ENCODE assay signal across 8 cellular contexts in the genomic region with DNA sequence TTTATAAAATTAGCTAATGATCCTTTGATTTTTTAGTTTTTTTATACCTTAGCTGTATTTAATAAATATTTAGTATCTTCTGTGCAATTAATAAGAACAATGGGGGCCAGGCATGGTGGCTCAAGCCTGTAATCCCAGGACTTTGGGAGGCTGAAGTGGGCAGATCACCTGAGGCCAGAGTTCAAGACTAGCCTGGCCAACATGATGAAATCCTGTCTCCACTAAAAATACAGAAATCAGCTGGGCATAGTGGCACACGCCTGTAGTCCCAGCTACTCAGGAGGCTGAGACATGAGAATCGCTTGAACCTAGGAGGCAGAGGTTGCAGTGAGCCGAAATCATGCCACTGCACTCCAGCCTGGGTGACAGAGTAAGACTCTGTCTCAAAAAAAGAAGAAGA.
A peak's percentile ranks its signal among the peaks of the same experiment; 100 is the strongest.
DNase-seq lines count a peak whose midpoint lies in the region; ATAC-seq and TF ChIP-seq lines count a peak whose summit lies in the region.
"Not testable (repeated sequence)": the region's sequence is repeated elsewhere in the genome, so short reads cannot be mapped to it uniquely, and the experiment has no call there.

No MANE protein-coding gene starts in this region.

- not testable (repeated sequence) for ATAC-seq in CD4-positive, alpha-beta T cell (ENCODE audit: poor library complexity); Panc1; activated CD8-positive, alpha-beta T cell treated with anti-CD3 and anti-CD28 coated beads for 36 hours; central memory CD8-positive, alpha-beta T cell (replicated peaks; ENCODE audit: extremely low read depth, poor library complexity, severe bottlenecking); natural killer cell treated with Interleukin-12 subunit alpha and Interleukin-12 subunit beta and Interleukin-15 and Interleukin-18, amount 100 ng/mL, for 72 hours

- H3K36me3 Mint-ChIP-seq in CD4-positive, alpha-beta T cell (ENCODE audit: low read depth) = peaks cover 14% of the 10 kb centered on the region
- peaks cover 61% of the 10 kb centered on the region for H3K36me3 Mint-ChIP-seq in activated CD8-positive, alpha-beta T cell treated with anti-CD3 and anti-CD28 coated beads for 36 hours (ENCODE audit: low read depth)
- H3K36me3 Mint-ChIP-seq in activated naive CD4-positive, alpha-beta T cell treated with anti-CD3 and anti-CD28 coated beads, Interleukin-2, amount 50 U/mL, for 24 hours = peaks cover 12% of the 10 kb centered on the region
- not testable (repeated sequence) for H3K36me3 Mint-ChIP-seq in central memory CD8-positive, alpha-beta T cell (ENCODE audit: insufficient read depth)
- H3K36me3 Mint-ChIP-seq in natural killer cell treated with Interleukin-12 subunit alpha and Interleukin-12 subunit beta and Interleukin-15 and Interleukin-18, amount 100 ng/mL, for 72 hours = peaks cover 12% of the 10 kb centered on the region
- H3K36me3 Mint-ChIP-seq in stimulated activated naive CD8-positive, alpha-beta T cell treated with anti-CD3 and anti-CD28 coated beads, Interleukin-15, Interleukin-2, amounts not matched to agents 100 ng/mL and 50 ng/mL, for 24 hours (ENCODE audit: low read depth) = peaks cover 58% of the 10 kb centered on the region

- 63% methylated on average over 3 of the region's 3 CpGs for WGBS in liver

- not testable (repeated sequence) for H3K9me3 ChIP-seq in CD4-positive, alpha-beta T cell (ENCODE audit: control insufficient read depth, low read length); liver (ENCODE audit: control insufficient read depth in 4 of 4, low read length in 3 of 4)
- H3K9me3 ChIP-seq in Panc1 (ENCODE audit: control insufficient read depth, insufficient read depth, low read depth, low read length) = peaks cover 32% of the 10 kb centered on the region; the same call in 1 of the 2 replicates

- H3K9me3 Mint-ChIP-seq in CD4-positive, alpha-beta T cell; activated CD8-positive, alpha-beta T cell treated with anti-CD3 and anti-CD28 coated beads for 36 hours; activated naive CD4-positive, alpha-beta T cell treated with anti-CD3 and anti-CD28 coated beads, Interleukin-2, amount 50 U/mL, for 24 hours; central memory CD8-positive, alpha-beta T cell; natural killer cell treated with Interleukin-12 subunit alpha and Interleukin-12 subunit beta and Interleukin-15 and Interleukin-18, amount 100 ng/mL, for 72 hours; stimulated activated naive CD8-positive, alpha-beta T cell treated with anti-CD3 and anti-CD28 coated beads, Interleukin-15, Interleukin-2, amounts not matched to agents 100 ng/mL and 50 ng/mL, for 24 hours: not testable (repeated sequence)

- peak in 1 of 2 donors; percentile 14 for TF ChIP-seq RAD21 in liver (IDR thresholded peaks at IDR 0.05)

- DNase-seq in CD4-positive, alpha-beta T cell; Panc1 (ENCODE audit: low read depth, low spot score); activated CD8-positive, alpha-beta T cell treated with anti-CD3 and anti-CD28 coated beads for 36 hours; central memory CD8-positive, alpha-beta T cell (ENCODE audit: low spot score in 2 of 2); natural killer cell treated with Interleukin-12 subunit alpha and Interleukin-12 subunit beta and Interleukin-15 and Interleukin-18, amount 100 ng/mL, for 72 hours (ENCODE audit: low spot score): not testable (repeated sequence)

- not testable (repeated sequence) for H3K27me3 Mint-ChIP-seq in CD4-positive, alpha-beta T cell; activated CD8-positive, alpha-beta T cell treated with anti-CD3 and anti-CD28 coated beads for 36 hours; activated naive CD4-positive, alpha-beta T cell treated with anti-CD3 and anti-CD28 coated beads, Interleukin-2, amount 50 U/mL, for 24 hours; central memory CD8-positive, alpha-beta T cell; natural killer cell treated with Interleukin-12 subunit alpha and Interleukin-12 subunit beta and Interleukin-15 and Interleukin-18, amount 100 ng/mL, for 72 hours; stimulated activated naive CD8-positive, alpha-beta T cell treated with anti-CD3 and anti-CD28 coated beads, Interleukin-15, Interleukin-2, amounts not matched to agents 100 ng/mL and 50 ng/mL, for 24 hours

- H3K27me3 ChIP-seq in CD4-positive, alpha-beta T cell (ENCODE audit: control insufficient read depth, insufficient read depth, low read length); Panc1 (ENCODE audit: control insufficient read depth, insufficient read depth, low read length); liver (ENCODE audit: control insufficient read depth in 4 of 4, insufficient read depth in 4 of 4, low read length in 3 of 4): not testable (repeated sequence)

- H3K36me3 ChIP-seq in Panc1 (ENCODE audit: control insufficient read depth, insufficient read depth, low read length); liver (ENCODE audit: control insufficient read depth in 4 of 4, insufficient read depth in 3 of 4, low read depth in 1 of 4, low read length in 3 of 4): not testable (repeated sequence)

- in situ Hi-C loops in Panc1 (cut with HindIII; ENCODE audit: low pct_unique_long_range_greater_than_20kb, low sequenced_read_pairs) = not testable (repeated sequence)

- BruUV-seq in Panc1 (replicated peaks; lab: Mats Ljungman, UMichigan) = not testable (repeated sequence)

- H3K4me1 Mint-ChIP-seq in CD4-positive, alpha-beta T cell (ENCODE audit: low read depth) = peaks cover 73% of the 10 kb centered on the region
- H3K4me1 Mint-ChIP-seq in activated CD8-positive, alpha-beta T cell treated with anti-CD3 and anti-CD28 coated beads for 36 hours (ENCODE audit: low read depth) = peaks cover 84% of the 10 kb centered on the region
- peaks cover 88% of the 10 kb centered on the region for H3K4me1 Mint-ChIP-seq in activated naive CD4-positive, alpha-beta T cell treated with anti-CD3 and anti-CD28 coated beads, Interleukin-2, amount 50 U/mL, for 24 hours
- H3K4me1 Mint-ChIP-seq in central memory CD8-positive, alpha-beta T cell = peaks cover 48% of the 10 kb centered on the region
- peaks cover 68 to 75% of the 10 kb centered on the region in 2 donors for H3K4me1 Mint-ChIP-seq in natural killer cell treated with Interleukin-12 subunit alpha and Interleukin-12 subunit beta and Interleukin-15 and Interleukin-18, amount 100 ng/mL, for 72 hours (ENCODE audit: low read depth in 2 of 2)
- peaks cover 96% of the 10 kb centered on the region for H3K4me1 Mint-ChIP-seq in stimulated activated naive CD8-positive, alpha-beta T cell treated with anti-CD3 and anti-CD28 coated beads, Interleukin-15, Interleukin-2, amounts not matched to agents 100 ng/mL and 50 ng/mL, for 24 hours (ENCODE audit: low read depth)

- CTCF ChIA-PET in CD4-positive, alpha-beta T cell (lab: Charles Lee); Panc1 (lab: Charles Lee): not testable (repeated sequence)
- CTCF ChIA-PET in activated CD8-positive, alpha-beta T cell treated with anti-CD3 and anti-CD28 coated beads for 36 hours (lab: Charles Lee) = interaction anchor here (1.2 to 2.8 kb wide), 2 partner anchors 37 to 148 kb away, joined by 3 to 6 read pairs; partner anchors contain the start of gene DHRS3

- POLR2A ChIA-PET in CD4-positive, alpha-beta T cell (lab: Charles Lee) = interaction anchor here (1.0 kb wide), 1 partner anchor 39 kb away, joined by 3 read pairs; no protein-coding TSS in a partner anchor
- POLR2A ChIA-PET in Panc1 (lab: Charles Lee) = not testable (repeated sequence)
- POLR2A ChIA-PET in activated CD8-positive, alpha-beta T cell treated with anti-CD3 and anti-CD28 coated beads for 36 hours (lab: Charles Lee) = interaction anchor here (1.2 kb wide), 1 partner anchor 13 kb away, joined by 4 read pairs; no protein-coding TSS in a partner anchor

- H3K4me3 ChIP-seq in Panc1 (ENCODE audit: low read depth in 2 of 2, low read length in 2 of 2); liver (ENCODE audit: low read depth in 1 of 3, low read length in 3 of 3): not testable (repeated sequence)

- peak overlapping the region; percentile 88 for H3K27ac Mint-ChIP-seq in CD4-positive, alpha-beta T cell
- H3K27ac Mint-ChIP-seq in activated CD8-positive, alpha-beta T cell treated with anti-CD3 and anti-CD28 coated beads for 36 hours = peak overlapping the region; percentile 95
- peak overlapping the region; percentile 77 for H3K27ac Mint-ChIP-seq in activated naive CD4-positive, alpha-beta T cell treated with anti-CD3 and anti-CD28 coated beads, Interleukin-2, amount 50 U/mL, for 24 hours
- peak overlapping the region; percentile 90 for H3K27ac Mint-ChIP-seq in central memory CD8-positive, alpha-beta T cell (ENCODE audit: low read depth)
- H3K27ac Mint-ChIP-seq in natural killer cell treated with Interleukin-12 subunit alpha and Interleukin-12 subunit beta and Interleukin-15 and Interleukin-18, amount 100 ng/mL, for 72 hours = peak overlapping the region; percentile 98 to 99
- peak overlapping the region; percentile 82 for H3K27ac Mint-ChIP-seq in stimulated activated naive CD8-positive, alpha-beta T cell treated with anti-CD3 and anti-CD28 coated beads, Interleukin-15, Interleukin-2, amounts not matched to agents 100 ng/mL and 50 ng/mL, for 24 hours

- not testable (repeated sequence) for H3K27ac ChIP-seq in CD4-positive, alpha-beta T cell (ENCODE audit: low read depth, low read length); liver (ENCODE audit: low read depth in 1 of 2, low read length in 2 of 2)
- H3K27ac ChIP-seq in Panc1 (ENCODE audit: low read length) = peak overlapping the region; percentile 73

- not testable (repeated sequence) for H3K4me3 Mint-ChIP-seq in CD4-positive, alpha-beta T cell; activated CD8-positive, alpha-beta T cell treated with anti-CD3 and anti-CD28 coated beads for 36 hours; activated naive CD4-positive, alpha-beta T cell treated with anti-CD3 and anti-CD28 coated beads, Interleukin-2, amount 50 U/mL, for 24 hours; central memory CD8-positive, alpha-beta T cell; natural killer cell treated with Interleukin-12 subunit alpha and Interleukin-12 subunit beta and Interleukin-15 and Interleukin-18, amount 100 ng/mL, for 72 hours; stimulated activated naive CD8-positive, alpha-beta T cell treated with anti-CD3 and anti-CD28 coated beads, Interleukin-15, Interleukin-2, amounts not matched to agents 100 ng/mL and 50 ng/mL, for 24 hours

- H3K4me1 ChIP-seq in Panc1 (ENCODE audit: control insufficient read depth, insufficient read depth, low read length) (peaks cover 22% of the 10 kb centered on the region), liver (ENCODE audit: control insufficient read depth in 4 of 4, insufficient read depth in 4 of 4, low read length in 3 of 4) (peaks cover 21 to 36% (median 26%) of the 10 kb centered on the region in 4 donors)

- H3K9ac ChIP-seq in liver (ENCODE audit: low read depth in 1 of 2, low read length in 2 of 2) = not testable (repeated sequence)

- TF ChIP-seq CTCF in CD4-positive, alpha-beta T cell (IDR thresholded peaks at IDR 0.05); Panc1 (IDR thresholded peaks at IDR 0.05); activated CD8-positive, alpha-beta T cell treated with anti-CD3 and anti-CD28 coated beads for 36 hours (IDR thresholded peaks at IDR 0.05); liver (IDR thresholded peaks at IDR 0.05; ENCODE audit: low read depth, low read length, missing input control): not testable (repeated sequence)

- intact Hi-C loops in CD4-positive, alpha-beta T cell (cut with DNase I, micrococcal nuclease) = loop anchor here in 1 of 2 experiments (5.0 to 10.0 kb wide), 2 partner anchors 64 to 144 kb away; partner anchors contain the start of gene DHRS3
- intact Hi-C loops in Panc1 (cut with micrococcal nuclease; ENCODE audit: unreplicated experiment); activated CD8-positive, alpha-beta T cell treated with anti-CD3 and anti-CD28 coated beads for 36 hours (cut with micrococcal nuclease): not testable (repeated sequence)
